In genomic region chr16:70160821-70161220, GRCh38 we compare ENCODE assay signal across 19 cellular contexts. TPM values are rescaled to one million over a fixed set of nuclear protein-coding genes. Genes with fewer than 3 reads are reported as not detected.
"Had no signal": no experiment of that assay in that cellular context is flagged by ENCODE, and none has a peak within 500 bp of the region (broad histone marks: within the 10 kb centered on the region; RNA-seq: fewer than 3 reads in every experiment).

No MANE protein-coding gene starts in this region.

- H3K27me3 Mint-ChIP-seq: activated CD8-positive, alpha-beta T cell treated with anti-CD3 and anti-CD28 coated beads for 36 hours had no signal

- H3K4me3 ChIP-seq: adrenal gland, dorsolateral prefrontal cortex, esophagus squamous epithelium, left ventricle myocardium inferior, neural progenitor cell, pancreas, stomach, uterus had no signal

- H3K27ac Mint-ChIP-seq: activated CD8-positive, alpha-beta T cell treated with anti-CD3 and anti-CD28 coated beads for 36 hours; activated T-helper 2 cell treated with anti-CD3 and anti-CD28 coated beads, Interferon-gamma antibody, Interleukin-2, Interleukin-4, amounts not matched to agents 10 μg/mL and 5 μg/mL and 100 μg/mL, durations not matched to agents 14 hours and 24 hours and 36 hours had no signal

- H3K27ac ChIP-seq: adrenal gland, dorsolateral prefrontal cortex, esophagus squamous epithelium, left ventricle myocardium inferior, neural progenitor cell, pancreas, stomach, uterus had no signal

- H3K27me3 ChIP-seq: adrenal gland, dorsolateral prefrontal cortex, esophagus squamous epithelium, neural progenitor cell, pancreas, stomach, uterus had no signal

- H2AFZ ChIP-seq: neural progenitor cell had no signal

- H3K4me3 Mint-ChIP-seq: activated CD8-positive, alpha-beta T cell treated with anti-CD3 and anti-CD28 coated beads for 36 hours; neural progenitor cell had no signal

- H3K9me3 ChIP-seq: adrenal gland, esophagus squamous epithelium, left ventricle myocardium inferior, pancreas, stomach, uterus had no signal

- H3K4me2 ChIP-seq: neural progenitor cell had no signal

- H3K9me3 Mint-ChIP-seq: activated CD8-positive, alpha-beta T cell treated with anti-CD3 and anti-CD28 coated beads for 36 hours; activated T-helper 2 cell treated with anti-CD3 and anti-CD28 coated beads, Interferon-gamma antibody, Interleukin-2, Interleukin-4, amounts not matched to agents 10 μg/mL and 5 μg/mL and 100 μg/mL, durations not matched to agents 14 hours and 24 hours and 36 hours; neural progenitor cell had no signal

- DNase-seq: activated CD4-positive, alpha-beta T cell treated with anti-CD3 and anti-CD28 coated beads for 1 hour; activated CD8-positive, alpha-beta memory T cell treated with anti-CD3 and anti-CD28 coated beads, Interleukin-2, amount 50 U/mL, for 4 hours; activated CD8-positive, alpha-beta T cell treated with anti-CD3 and anti-CD28 coated beads for 36 hours; activated naive CD4-positive, alpha-beta T cell treated with anti-CD3 and anti-CD28 coated beads, Interleukin-2, amount 50 U/mL, for 16 hours; esophagus squamous epithelium; foreskin fibroblast; left ventricle myocardium inferior; mesendoderm; retina; stimulated activated CD4-positive, alpha-beta T cell treated with anti-CD3 and anti-CD28 coated beads, Interleukin-4, amount 100 ng/mL, for 4 hours; stomach; T1000; uterus had no signal

- FAIRE-seq: endometrium, pancreas had no signal

- H3K4me1 ChIP-seq: adrenal gland, left ventricle myocardium inferior, pancreas, uterus had no signal

- ATAC-seq: activated CD8-positive, alpha-beta T cell treated with anti-CD3 and anti-CD28 coated beads for 36 hours; pancreas had no signal

- H3K36me3 ChIP-seq: neural progenitor cell, uterus had no signal

RNA-seq across cellular contexts. Expression of gene CLEC18C, which starts 12.8 kb away (rescaled TPM):
- total RNA-seq: activated CD8-positive, alpha-beta T cell treated with anti-CD3 and anti-CD28 coated beads for 36 hours; left ventricle myocardium inferior had no signal
